In the genomic region with DNA sequence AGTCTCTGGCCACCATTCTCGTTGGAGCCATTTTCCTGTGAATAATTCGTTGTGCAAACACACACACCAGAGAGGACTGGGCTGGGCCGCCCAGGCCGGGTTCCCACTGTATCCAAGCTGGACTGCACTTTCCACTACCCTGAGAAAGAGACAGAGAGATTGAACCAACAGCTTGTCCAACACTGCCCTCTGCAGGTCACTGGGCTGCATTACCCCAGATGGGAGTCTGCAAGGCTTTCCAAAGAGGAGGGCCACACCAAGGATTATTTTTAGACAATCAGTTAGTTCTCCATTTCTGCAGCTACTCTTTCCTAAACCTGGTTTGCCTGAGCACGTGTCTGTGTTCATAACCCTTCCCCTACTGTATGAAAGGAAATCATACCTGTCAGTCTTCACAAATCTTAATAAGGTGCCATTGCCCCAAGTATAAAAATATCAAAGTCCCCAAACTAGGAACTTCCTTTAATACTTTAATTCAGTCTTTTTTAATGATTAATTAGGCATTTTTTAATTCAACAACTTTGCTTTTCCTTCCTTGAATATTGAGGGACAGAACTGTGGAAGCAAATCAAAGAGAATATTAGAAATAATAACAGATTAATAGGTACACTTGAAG, we compare ENCODE assay signal across 7 cellular contexts. TPM values are rescaled to one million over a fixed set of nuclear protein-coding genes. Genes with fewer than 3 reads are reported as not detected.
DNase-seq lines count a peak whose midpoint lies in the region; ATAC-seq and TF ChIP-seq lines count a peak whose summit lies in the region.

No MANE protein-coding gene starts in this region.

- peaks cover 38% of the 10 kb centered on the region for H3K4me1 Mint-ChIP-seq in chondrocyte (ENCODE audit: low read depth)

- DNase-seq in NCI-H460 (ENCODE audit: extremely low read depth, low read depth), result peak; percentile 80
- DNase-seq in activated CD4-positive, alpha-beta T cell treated with anti-CD3 and anti-CD28 coated beads for 1 hour, result peak; percentile 59
- DNase-seq in chondrocyte (ENCODE audit: low spot score), result no peak
- peak; percentile 83 for DNase-seq in left lobe of liver (ENCODE audit: low spot score)
- DNase-seq in stimulated activated CD4-positive, alpha-beta T cell treated with anti-CD3 and anti-CD28 coated beads, Interleukin-2, amount 100 ng/mL, for 48 hours, result peak; percentile 80 to 84

- peak; percentile 96 for TF ChIP-seq CTCF in chondrocyte (IDR thresholded peaks at IDR 0.05)

- ATAC-seq in GM18498 (IDR thresholded peaks at IDR 0.05; ENCODE audit: unreplicated experiment), result peak; percentile 79
- peak; percentile 67 for ATAC-seq in HG03097 (IDR thresholded peaks at IDR 0.05; ENCODE audit: low FRiP score, unreplicated experiment)
- peak; percentile 99 for ATAC-seq in left lobe of liver

- H3K9me3 Mint-ChIP-seq in chondrocyte (ENCODE audit: low read depth), result no peaks in the 10 kb centered on the region

- no peaks in the 10 kb centered on the region for H3K27me3 Mint-ChIP-seq in chondrocyte (ENCODE audit: low read depth)

- no peak overlapping the region for H3K4me3 Mint-ChIP-seq in chondrocyte (ENCODE audit: unreplicated experiment)

- H3K36me3 Mint-ChIP-seq in chondrocyte (ENCODE audit: low read depth), result no peaks in the 10 kb centered on the region

- peak overlapping the region; percentile 86 for H3K27ac Mint-ChIP-seq in chondrocyte (ENCODE audit: unreplicated experiment)

RNA-seq across cellular contexts. Expression of a gene that starts 13.3 kb away (rescaled TPM):
- total RNA-seq in NCI-H460 (2014; rRNA removed; shearing (Covaris generic)), result not detected in 2 replicates
- not detected in 2 replicates for polyA plus RNA-seq in NCI-H460 (2014; cell fraction: nucleus; rRNA removed)
- total RNA-seq in chondrocyte, result 2.9 to 7.9 TPM (median 6.9 TPM) in 3 replicates
- total RNA-seq in left lobe of liver, result 0.25 TPM
